Comparison of ENCODE assay signal across 8 cellular contexts in genomic region chr17:7308625-7309433, GRCh38. TPM values are rescaled to one million over a fixed set of nuclear protein-coding genes. Genes with fewer than 3 reads are reported as not detected.
DNase-seq lines count a peak whose midpoint lies in the region; ATAC-seq, FAIRE-seq and TF ChIP-seq lines count a peak whose summit lies in the region.

No MANE protein-coding gene starts in this region.

- peak overlapping the region; percentile 96 for H3K4me3 ChIP-seq in ACC112 (ENCODE audit: low read depth, low read length)
- H3K4me3 ChIP-seq in cardiac fibroblast (replicated peaks in 1 of 2; ENCODE audit: low read depth in 2 of 2, low read length in 2 of 2) = peak overlapping the region; percentile 89 to 93

- peak overlapping the region; percentile 96 for H3K4me3 Mint-ChIP-seq in activated B cell treated with CpG ODN at 0.5 μM for 24 hours

- peaks cover 34% of the 10 kb centered on the region for H3K4me1 ChIP-seq in ACC112 (ENCODE audit: control insufficient read depth, insufficient read depth, low read length, unreplicated experiment)

- peaks cover 65% of the 10 kb centered on the region for H3K36me3 Mint-ChIP-seq in activated B cell treated with CpG ODN at 0.5 μM for 24 hours (ENCODE audit: low read depth)

- POLR2A ChIA-PET in activated B cell treated with CpG ODN at 0.5 μM for 24 hours (lab: Charles Lee) = interaction anchor here (0.5 to 3.8 kb wide), 32 partner anchors 9 to 879 kb away, joined by 3 to 62 read pairs (median 4); partner anchors contain the start of genes ACADVL, ACAP1, CD68 and DLG4

- H3K27ac ChIP-seq in ACC112 (ENCODE audit: low read depth, low read length) = peak overlapping the region; percentile 98

- H2AFZ ChIP-seq in ACC112 (ENCODE audit: low read length, unreplicated experiment) = no peak overlapping the region

- H3K27ac Mint-ChIP-seq in activated B cell treated with CpG ODN at 0.5 μM for 24 hours = peak overlapping the region; percentile 96

- H3K79me2 ChIP-seq in ACC112 (ENCODE audit: control insufficient read depth, insufficient read depth, low read length, unreplicated experiment) = peaks cover 52% of the 10 kb centered on the region

- H3K27me3 ChIP-seq in ACC112 (ENCODE audit: insufficient read depth, low read length) = no peaks in the 10 kb centered on the region

- CTCF ChIA-PET in activated B cell treated with CpG ODN at 0.5 μM for 24 hours (lab: Charles Lee) = interaction anchor here (1.1 to 3.2 kb wide), 3 partner anchors 12 to 263 kb away, joined by 4 to 12 read pairs (median 4); partner anchors contain the start of gene ACAP1

- TF ChIP-seq CTCF in activated B cell treated with CpG ODN at 0.5 μM for 24 hours (IDR thresholded peaks at IDR 0.05) (no peak), cardiac fibroblast (IDR thresholded peaks at IDR 0.05; ENCODE audit: low read depth, low read length) (no peak)

- peak; percentile 94 for FAIRE-seq in GM19239 (lab: Jason Lieb, UNC)

- peaks cover 55% of the 10 kb centered on the region for H3K4me1 Mint-ChIP-seq in activated B cell treated with CpG ODN at 0.5 μM for 24 hours

- no peaks in the 10 kb centered on the region for H3K27me3 Mint-ChIP-seq in activated B cell treated with CpG ODN at 0.5 μM for 24 hours

- no peaks in the 10 kb centered on the region for H3K9me3 Mint-ChIP-seq in activated B cell treated with CpG ODN at 0.5 μM for 24 hours

- DNase-seq in GM19239 (ENCODE audit: insufficient read length, low spot score) (peak; percentile 59), NCI-H2171 treated with DMSO at 0.1 percent for 48 hours (lab: John Stamatoyannopoulos, UW) (peak; percentile 46), activated B cell treated with CpG ODN at 0.5 μM for 24 hours (peak; percentile 71), cardiac fibroblast (ENCODE audit: low read depth in 2 of 2) (peak; percentile 83 to 86), iris pigment epithelial cell (ENCODE audit: low read depth) (peak; percentile 86)
- DNase-seq in stimulated activated CD4-positive, alpha-beta T cell treated with anti-CD3 and anti-CD28 coated beads, Interleukin-12 subunit alpha, Interleukin-12 subunit beta, amount 100 ng/mL, for 4 hours = peak; percentile 74

- intact Hi-C loops in activated B cell treated with CpG ODN at 0.5 μM for 24 hours (cut with micrococcal nuclease) = no loop called here

- ATAC-seq in activated B cell treated with CpG ODN at 0.5 μM for 24 hours (ENCODE audit: low read depth) = peak; percentile 22
- ATAC-seq in HG02571 (IDR thresholded peaks at IDR 0.05; ENCODE audit: unreplicated experiment) = no peak

- peaks cover 31% of the 10 kb centered on the region for H3K36me3 ChIP-seq in ACC112 (ENCODE audit: insufficient read depth, low read length)

RNA-seq across cellular contexts. Expression of gene EIF5A, which starts 1.4 kb away (rescaled TPM):
- 656 and 664 TPM in 2 replicates for total RNA-seq in activated B cell treated with CpG ODN at 0.5 μM for 24 hours

RNA-seq across cellular contexts. Expression of gene GPS2, which starts 6.3 kb away (rescaled TPM):
- total RNA-seq in activated B cell treated with CpG ODN at 0.5 μM for 24 hours = 105 and 115 TPM in 2 replicates

RNA-seq across cellular contexts. Expression of gene YBX2, which starts 14.4 kb away (rescaled TPM):
- 0.16 TPM in 1 of 2 replicates, not detected in the other for total RNA-seq in activated B cell treated with CpG ODN at 0.5 μM for 24 hours

RNA-seq across cellular contexts. Expression of gene NEURL4, which starts 20.3 kb away (rescaled TPM):
- total RNA-seq in activated B cell treated with CpG ODN at 0.5 μM for 24 hours = 52.8 and 60.1 TPM in 2 replicates

RNA-seq across cellular contexts. Expression of gene SLC2A4, which starts 27.3 kb away (rescaled TPM):
- total RNA-seq in activated B cell treated with CpG ODN at 0.5 μM for 24 hours = not detected in 2 replicates
